ENCODE assay signal across 16 cellular contexts in genomic region chr7:135186841-135187253, GRCh38. TPM values are rescaled to one million over a fixed set of nuclear protein-coding genes. Genes with fewer than 3 reads are reported as not detected.
DNase-seq lines count a peak whose midpoint lies in the region; ATAC-seq and TF ChIP-seq lines count a peak whose summit lies in the region.
"Had no signal": no experiment of that assay in that cellular context is flagged by ENCODE, and none has a peak within 500 bp of the region (broad histone marks: within the 10 kb centered on the region; RNA-seq: fewer than 3 reads in every experiment).

No MANE protein-coding gene starts in this region.

- peak; percentile 34 for ATAC-seq in GM18867 (IDR thresholded peaks at IDR 0.05; ENCODE audit: unreplicated experiment)
- ATAC-seq in GM21737 (IDR thresholded peaks at IDR 0.05; ENCODE audit: unreplicated experiment): peak; percentile 42
- peak; percentile 58 for ATAC-seq in HG03442 (IDR thresholded peaks at IDR 0.05; ENCODE audit: unreplicated experiment)
- no peak for ATAC-seq in T-helper 17 cell
- no peak for ATAC-seq in sciatic nerve
- ATAC-seq: naive thymus-derived CD8-positive, alpha-beta T cell had no signal

- H3K9me3 ChIP-seq in T-helper 17 cell (ENCODE audit: control insufficient read depth, low read length, poor library complexity, severe bottlenecking): no peaks in the 10 kb centered on the region

- H3K36me3 Mint-ChIP-seq in T-helper 17 cell (ENCODE audit: low read depth): peaks cover 16% of the 10 kb centered on the region

- intact Hi-C loops in sciatic nerve (cut with DNase I): no loop called here

- DNase-seq in GM10266 (ENCODE audit: extremely low spot score) (peak; percentile 85), NCI-H510A (lab: John Stamatoyannopoulos, UW) (no peak), Kasumi-1 (lab: John Stamatoyannopoulos, UW) (no peak), T-helper 17 cell (no peak), sciatic nerve (ENCODE audit: low spot score) (no peak)
- DNase-seq: CD4-positive, alpha-beta memory T cell; erythroblast; naive thymus-derived CD8-positive, alpha-beta T cell; NCI-H226; stimulated activated naive CD4-positive, alpha-beta T cell had no signal

- H3K27ac Mint-ChIP-seq in T-helper 17 cell: no peak overlapping the region
- H3K27ac Mint-ChIP-seq: brain; CD4-positive, alpha-beta memory T cell had no signal

- TF ChIP-seq CTCF in GM10266 (IDR thresholded peaks at IDR 0.05; ENCODE audit: control insufficient read depth, insufficient read depth, low read depth, missing control alignments): peak; percentile 18

- no peaks in the 10 kb centered on the region for H3K27me3 Mint-ChIP-seq in T-helper 17 cell
- H3K27me3 Mint-ChIP-seq: CD4-positive, alpha-beta memory T cell; naive thymus-derived CD8-positive, alpha-beta T cell had no signal

- peaks cover 6% of the 10 kb centered on the region for H3K4me1 Mint-ChIP-seq in T-helper 17 cell

- no peak overlapping the region for H3K4me3 Mint-ChIP-seq in T-helper 17 cell
- H3K4me3 Mint-ChIP-seq: brain; CD4-positive, alpha-beta memory T cell; naive thymus-derived CD8-positive, alpha-beta T cell had no signal

RNA-seq across cellular contexts. Expression of gene CYREN, which starts 16.3 kb away (rescaled TPM):
- total RNA-seq in T-helper 17 cell: 10 to 100 TPM; 21.0 to 23.2 TPM
- 39.8 TPM for total RNA-seq in sciatic nerve

RNA-seq across cellular contexts. Expression of gene WDR91, which starts 24.5 kb away (rescaled TPM):
- total RNA-seq in T-helper 17 cell: 10 to 100 TPM; 31.6 to 37.5 TPM
- 32.7 TPM for total RNA-seq in sciatic nerve

RNA-seq across cellular contexts. Expression of gene TMEM140, which starts 39.0 kb away (rescaled TPM):
- total RNA-seq in T-helper 17 cell (10 to 100 TPM; 24.5 to 55.2 TPM), sciatic nerve (29.4 TPM)

RNA-seq across cellular contexts. Expression of gene STRA8, which starts 46.8 kb away (rescaled TPM):
- total RNA-seq in T-helper 17 cell (not detected), sciatic nerve (not detected)
- total RNA-seq: activated CD8-positive, alpha-beta memory T cell treated with anti-CD3 and anti-CD28 coated beads for 36 hours; CD4-positive, alpha-beta memory T cell; naive thymus-derived CD8-positive, alpha-beta T cell; SJSA1 had no signal

Comparison
In these comparisons a context has a peak if more than half of its experiments do, and no peak if none do; other contexts are left out.
1. ATAC-seq: peak in GM18867 (single experiment), GM21737 (single experiment) and HG03442 (single experiment); none in T-helper 17 cell (single experiment) and sciatic nerve (single experiment).